In genomic region chr7:156438011-156438410, GRCh38 we compare ENCODE assay signal across 13 cellular contexts.
A peak's percentile ranks its signal among the peaks of the same experiment; 100 is the strongest.
DNase-seq lines count a peak whose midpoint lies in the region; ATAC-seq and TF ChIP-seq lines count a peak whose summit lies in the region.
"Had no signal": no experiment of that assay in that cellular context is flagged by ENCODE, and none has a peak within 500 bp of the region (broad histone marks: within the 10 kb centered on the region; RNA-seq: fewer than 3 reads in every experiment).

No MANE protein-coding gene starts in this region.

- no peaks in the 10 kb centered on the region for H3K9me3 Mint-ChIP-seq in Calu3 (ENCODE audit: low read depth, unreplicated experiment)

- no peak overlapping the region for H3K4me3 Mint-ChIP-seq in Calu3 (ENCODE audit: low read depth, unreplicated experiment)
- H3K4me3 Mint-ChIP-seq: CD4-positive, CD25-positive, alpha-beta regulatory T cell had no signal

- no peak for DNase-seq in breast epithelium (ENCODE audit: low spot score in 2 of 2)
- DNase-seq in mammary epithelial cell: no peak
- peak; percentile 53 for DNase-seq in NCI-H1048 (lab: John Stamatoyannopoulos, UW)
- no peak for DNase-seq in Calu3
- DNase-seq in left cardiac atrium: no peak
- DNase-seq in Peyer's patch: no peak
- no peak for DNase-seq in adrenal gland
- DNase-seq: ACHN; CD4-positive, CD25-positive, alpha-beta regulatory T cell had no signal

- H3K4me2 ChIP-seq in mammary epithelial cell (ENCODE audit: insufficient read depth, low read depth, low read length) (no peak overlapping the region), OCI-LY1 (ENCODE audit: low read length) (no peak overlapping the region)
- H3K4me2 ChIP-seq: BLaER1 treated with 17β-estradiol and CSF1 and Interleukin-3, amounts not matched to agents 10 nM and 100 nM had no signal

- H3K9me3 ChIP-seq in breast epithelium: no peaks in the 10 kb centered on the region
- peaks cover 5% of the 10 kb centered on the region for H3K9me3 ChIP-seq in mammary epithelial cell (replicated peaks; ENCODE audit: insufficient read depth, low read length)
- no peaks in the 10 kb centered on the region for H3K9me3 ChIP-seq in OCI-LY1 (ENCODE audit: low read length)
- H3K9me3 ChIP-seq in Peyer's patch: no peaks in the 10 kb centered on the region
- H3K9me3 ChIP-seq in adrenal gland (replicated peaks in 1 of 3): no peaks in the 10 kb centered on the region
- H3K9me3 ChIP-seq: BLaER1 treated with 17β-estradiol and CSF1 and Interleukin-3, amounts not matched to agents 10 nM and 100 nM; HAP-1 had no signal

- H3K4me3 ChIP-seq in breast epithelium (no peak overlapping the region), mammary epithelial cell (replicated peaks in 1 of 3; ENCODE audit: insufficient read depth in 1 of 3, low read depth in 2 of 3, low read length in 3 of 3) (no peak overlapping the region), OCI-LY1 (ENCODE audit: low read depth, low read length, poor library complexity, severe bottlenecking) (no peak overlapping the region), Peyer's patch (no peak overlapping the region), adrenal gland (no peak overlapping the region)
- H3K4me3 ChIP-seq: BLaER1 treated with 17β-estradiol and CSF1 and Interleukin-3, amounts not matched to agents 10 nM and 100 nM; HAP-1 had no signal

- intact Hi-C loops in breast epithelium (cut with DNase I; ENCODE audit: low total_unique reads) (no loop called here), mammary epithelial cell (cut with micrococcal nuclease) (no loop called here), Calu3 (cut with micrococcal nuclease; ENCODE audit: unreplicated experiment) (no loop called here), left cardiac atrium (cut with DNase I) (no loop called here), adrenal gland (cut with DNase I) (no loop called here)

- no peaks in the 10 kb centered on the region for H3K9me2 ChIP-seq in OCI-LY1 (ENCODE audit: low read depth, low read length)

- H3K9ac ChIP-seq in mammary epithelial cell (ENCODE audit: insufficient read depth, low read length): no peak overlapping the region
- H3K9ac ChIP-seq in OCI-LY1 (ENCODE audit: low read length): no peak overlapping the region
- H3K9ac ChIP-seq: BLaER1 treated with 17β-estradiol and CSF1 and Interleukin-3, amounts not matched to agents 10 nM and 100 nM had no signal

- dilution Hi-C loops in mammary epithelial cell (cut with HindIII; ENCODE audit: low sequenced_read_pairs): no loop called here

- H3F3A ChIP-seq in OCI-LY1 (ENCODE audit: insufficient read depth, low read length): no peaks in the 10 kb centered on the region

- peaks cover 71% of the 10 kb centered on the region for H3K27me3 Mint-ChIP-seq in Calu3 (ENCODE audit: unreplicated experiment)

- ATAC-seq in left cardiac atrium: no peak
- ATAC-seq: HepG2 had no signal

- H3K36me3 ChIP-seq in breast epithelium: no peaks in the 10 kb centered on the region
- H3K36me3 ChIP-seq in mammary epithelial cell (ENCODE audit: insufficient read depth, low read length): no peaks in the 10 kb centered on the region
- no peaks in the 10 kb centered on the region for H3K36me3 ChIP-seq in OCI-LY1 (ENCODE audit: insufficient read depth, low read length)
- H3K36me3 ChIP-seq in Peyer's patch: no peaks in the 10 kb centered on the region
- H3K36me3 ChIP-seq in adrenal gland (replicated peaks in 1 of 2): no peaks in the 10 kb centered on the region
- H3K36me3 ChIP-seq: BLaER1 treated with 17β-estradiol and CSF1 and Interleukin-3, amounts not matched to agents 10 nM and 100 nM; HAP-1 had no signal

- no TSS peak for BruUV-seq in mammary epithelial cell (replicated peaks; lab: Mats Ljungman, UMichigan)
- BruUV-seq in Calu3 (replicated peaks; lab: Mats Ljungman, UMichigan): no TSS peak

- peak overlapping the region; percentile 11 to 16 for H3K27ac ChIP-seq in breast epithelium
- no peak overlapping the region for H3K27ac ChIP-seq in mammary epithelial cell (ENCODE audit: insufficient read depth, low read depth, low read length)
- H3K27ac ChIP-seq in OCI-LY1 (ENCODE audit: low read depth, low read length, poor library complexity, severe bottlenecking): peak overlapping the region; percentile 34
- no peak overlapping the region for H3K27ac ChIP-seq in Peyer's patch
- H3K27ac ChIP-seq in adrenal gland: no peak overlapping the region
- H3K27ac ChIP-seq: BLaER1 treated with 17β-estradiol and CSF1 and Interleukin-3, amounts not matched to agents 10 nM and 100 nM had no signal

- no peaks in the 10 kb centered on the region for H3K79me2 ChIP-seq in mammary epithelial cell (ENCODE audit: insufficient read depth, low read length)
- H3K79me2 ChIP-seq in OCI-LY1 (ENCODE audit: insufficient read depth, low read length): no peaks in the 10 kb centered on the region

- no peaks in the 10 kb centered on the region for H3K4me1 Mint-ChIP-seq in Calu3 (ENCODE audit: low read depth, unreplicated experiment)
- H3K4me1 Mint-ChIP-seq: CD4-positive, CD25-positive, alpha-beta regulatory T cell had no signal

- no peak overlapping the region for H3K27ac Mint-ChIP-seq in Calu3 (ENCODE audit: unreplicated experiment)
- H3K27ac Mint-ChIP-seq: CD4-positive, CD25-positive, alpha-beta regulatory T cell had no signal

- CTCF ChIA-PET in mammary epithelial cell (lab: Charles Lee; ENCODE audit: low non-redundant PET): no interaction called here
- CTCF ChIA-PET in Calu3 (lab: Charles Lee): no interaction called here

- TF ChIP-seq CTCF in breast epithelium (IDR thresholded peaks at IDR 0.05): no peak
- no peak for TF ChIP-seq CTCF in mammary epithelial cell (conservative IDR thresholded peaks at IDR 0.05 in 1 of 2, IDR thresholded peaks at IDR 0.05 in 1 of 2; ENCODE audit: extremely low read depth in 1 of 2, insufficient read depth in 1 of 2, low read depth in 1 of 2, low read length in 2 of 2)
- no peak for TF ChIP-seq CTCF in OCI-LY1 (IDR thresholded peaks at IDR 0.05; ENCODE audit: low read length)
- no peak for TF ChIP-seq CTCF in Calu3 (IDR thresholded peaks at IDR 0.05; ENCODE audit: unreplicated experiment)
- TF ChIP-seq CTCF in Peyer's patch (IDR thresholded peaks at IDR 0.05): no peak
- no peak for TF ChIP-seq CTCF in adrenal gland (IDR thresholded peaks at IDR 0.05)

- H3K4me1 ChIP-seq in breast epithelium (no peaks in the 10 kb centered on the region), mammary epithelial cell (ENCODE audit: insufficient read depth, low read length) (no peaks in the 10 kb centered on the region), OCI-LY1 (ENCODE audit: insufficient read depth, low read length, severe bottlenecking) (peaks cover 4% of the 10 kb centered on the region), Peyer's patch (no peaks in the 10 kb centered on the region), adrenal gland (replicated peaks in 1 of 2) (no peaks in the 10 kb centered on the region)
- H3K4me1 ChIP-seq: BLaER1 treated with 17β-estradiol and CSF1 and Interleukin-3, amounts not matched to agents 10 nM and 100 nM; HAP-1 had no signal

- H4K20me1 ChIP-seq in mammary epithelial cell (ENCODE audit: insufficient read depth, low read length): no peaks in the 10 kb centered on the region
- no peaks in the 10 kb centered on the region for H4K20me1 ChIP-seq in OCI-LY1 (ENCODE audit: insufficient read depth, low read length)
- H4K20me1 ChIP-seq: BLaER1 treated with 17β-estradiol and CSF1 and Interleukin-3, amounts not matched to agents 10 nM and 100 nM had no signal

- H3K36me3 Mint-ChIP-seq in Calu3 (ENCODE audit: insufficient read depth, unreplicated experiment): no peaks in the 10 kb centered on the region
- H3K36me3 Mint-ChIP-seq: CD4-positive, CD25-positive, alpha-beta regulatory T cell had no signal

- in situ Hi-C loops in mammary epithelial cell (cut with MboI; ENCODE audit: low sequenced_read_pairs in 2 of 2): no loop called here

- 0% methylated on average over 2 of the region's 2 CpGs for WGBS in mammary epithelial cell (ENCODE audit: low coverage, missing lambda C conversion rate)
- WGBS in adrenal gland, 4 donors: 66 to 84% (median 83%) methylated on average over 2 of the region's 2 CpGs

- H2AFZ ChIP-seq in mammary epithelial cell (ENCODE audit: low read depth, low read length): no peak overlapping the region
- no peak overlapping the region for H2AFZ ChIP-seq in OCI-LY1 (ENCODE audit: low read length)

- TF ChIP-seq POLR2A in breast epithelium (IDR thresholded peaks at IDR 0.05): no peak
- TF ChIP-seq POLR2A in Peyer's patch (IDR thresholded peaks at IDR 0.05): no peak
- TF ChIP-seq POLR2A in adrenal gland (IDR thresholded peaks at IDR 0.05): no peak

- peaks cover 0 to 5% of the 10 kb centered on the region in 2 donors for H3K27me3 ChIP-seq in breast epithelium
- no peaks in the 10 kb centered on the region for H3K27me3 ChIP-seq in mammary epithelial cell (ENCODE audit: insufficient read depth, low read length)
- no peaks in the 10 kb centered on the region; the same call in 1 of the 2 replicates for H3K27me3 ChIP-seq in OCI-LY1 (ENCODE audit: insufficient read depth, low read length)
- H3K27me3 ChIP-seq in Peyer's patch: no peaks in the 10 kb centered on the region
- no peaks in the 10 kb centered on the region for H3K27me3 ChIP-seq in adrenal gland
- H3K27me3 ChIP-seq: BLaER1 treated with 17β-estradiol and CSF1 and Interleukin-3, amounts not matched to agents 10 nM and 100 nM had no signal

Comparison
In these comparisons a context has a peak if more than half of its experiments do, and no peak if none do; other contexts are left out.
1. H3K27ac ChIP-seq: peak in breast epithelium (2 of 2) and OCI-LY1 (single experiment); none in mammary epithelial cell (single experiment), Peyer's patch (0 of 4) and adrenal gland (0 of 5).